Comparison of ENCODE assay signal across 12 cellular contexts in the genomic region with DNA sequence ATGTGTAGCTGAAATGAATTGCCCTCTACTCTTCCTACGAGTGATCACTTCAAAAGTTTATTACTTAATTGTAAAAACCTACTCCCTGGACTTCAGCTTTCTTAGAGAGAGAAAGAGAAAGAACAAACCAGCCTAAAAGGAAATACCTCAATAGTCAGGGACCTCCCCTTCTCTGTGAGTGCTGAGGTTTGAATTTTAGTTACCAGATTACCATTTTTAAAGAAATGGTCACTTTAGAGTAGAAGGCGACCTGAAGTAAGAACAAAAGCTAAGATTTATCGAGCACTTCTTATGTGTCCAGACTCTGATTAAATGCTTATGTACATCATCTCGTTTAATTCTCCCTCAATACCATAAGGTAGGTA. TPM values are rescaled to one million over a fixed set of nuclear protein-coding genes. Genes with fewer than 3 reads are reported as not detected.
DNase-seq lines count a peak whose midpoint lies in the region; ATAC-seq, FAIRE-seq and TF ChIP-seq lines count a peak whose summit lies in the region.
"Had no signal": no experiment of that assay in that cellular context is flagged by ENCODE, and none has a peak within 500 bp of the region (broad histone marks: within the 10 kb centered on the region; RNA-seq: fewer than 3 reads in every experiment).

No MANE protein-coding gene starts in this region.

- H3K4me1 Mint-ChIP-seq in activated CD4-positive, alpha-beta T cell treated with anti-CD3 and anti-CD28 coated beads, Interleukin-2, amount 10 ng/mL, durations not matched to agents 24 days and 14 days = peaks cover 76% of the 10 kb centered on the region
- H3K4me1 Mint-ChIP-seq in activated T-helper 1 cell treated with anti-CD3 and anti-CD28 coated beads, Interleukin-12 subunit alpha, Interleukin-12 subunit beta, Interleukin-2, Interleukin-4 antibody, amounts not matched to agents 30 ng/mL and 10 ng/mL and 1 ng/mL, durations not matched to agents 14 hours and 24 hours and 36 hours (ENCODE audit: low read depth) = peaks cover 87% of the 10 kb centered on the region

- 50 to 64% (median 52%) methylated on average over 4 of the region's 4 CpGs for WGBS in stomach, 5 donors

- intact Hi-C loops in activated CD4-positive, alpha-beta T cell treated with anti-CD3 and anti-CD28 coated beads, Interleukin-2, amount 10 ng/mL, durations not matched to agents 24 days and 14 days (cut with micrococcal nuclease) = loop anchor here (2.0 kb wide), 1 partner anchor 228 kb away; no protein-coding TSS in a partner anchor
- intact Hi-C loops in activated T-helper 1 cell treated with anti-CD3 and anti-CD28 coated beads, Interleukin-12 subunit alpha, Interleukin-12 subunit beta, Interleukin-2, Interleukin-4 antibody, amounts not matched to agents 30 ng/mL and 10 ng/mL and 1 ng/mL, durations not matched to agents 14 hours and 24 hours and 36 hours (cut with micrococcal nuclease) = loop anchor here (1.0 to 5.0 kb wide), 4 partner anchors 8 to 624 kb away; a partner anchor contains a TSS
- intact Hi-C loops in stomach (cut with DNase I; ENCODE audit: low total_unique reads) = no loop called here

- dilution Hi-C loops in keratinocyte (cut with MboI; ENCODE audit: extremely low pct_ligation_motif_present, low sequenced_read_pairs) = no loop called here

- H3K4me3 ChIP-seq in keratinocyte (ENCODE audit: control insufficient read depth in 2 of 3, extremely low read depth in 1 of 3, insufficient read depth in 2 of 3, low read depth in 1 of 3, low read length in 3 of 3) = peak overlapping the region in 2 of 3 experiments; percentile 9 to 15
- no peak overlapping the region for H3K4me3 ChIP-seq in stomach
- H3K4me3 ChIP-seq: pancreas had no signal

- H3K4me2 ChIP-seq in keratinocyte (ENCODE audit: control insufficient read depth, extremely low read depth, insufficient read depth, low read depth, low read length) = peak overlapping the region; percentile 63

- H3K9ac ChIP-seq in keratinocyte (ENCODE audit: control insufficient read depth, extremely low read depth, insufficient read depth, low read length) = peak overlapping the region; percentile 59

- no peak for FAIRE-seq in keratinocyte (lab: Jason Lieb, UNC)
- FAIRE-seq: A204.1, pancreas had no signal

- H3K4me3 Mint-ChIP-seq in activated CD4-positive, alpha-beta T cell treated with anti-CD3 and anti-CD28 coated beads, Interleukin-2, amount 10 ng/mL, durations not matched to agents 24 days and 14 days = peak overlapping the region; percentile 77
- peak overlapping the region; percentile 81 for H3K4me3 Mint-ChIP-seq in activated T-helper 1 cell treated with anti-CD3 and anti-CD28 coated beads, Interleukin-12 subunit alpha, Interleukin-12 subunit beta, Interleukin-2, Interleukin-4 antibody, amounts not matched to agents 30 ng/mL and 10 ng/mL and 1 ng/mL, durations not matched to agents 14 hours and 24 hours and 36 hours

- peaks cover 6% of the 10 kb centered on the region for H4K20me1 ChIP-seq in keratinocyte (ENCODE audit: control insufficient read depth, extremely low read depth, insufficient read depth, low read length)

- DNase-seq in activated CD4-positive, alpha-beta T cell treated with anti-CD3 and anti-CD28 coated beads, Interleukin-2, amount 10 ng/mL, durations not matched to agents 24 days and 14 days = no peak
- no peak for DNase-seq in activated CD4-positive, alpha-beta T cell treated with anti-CD3 and anti-CD28 coated beads, Interleukin-2, amount 50 U/mL, for 4 hours
- DNase-seq in activated T-helper 1 cell treated with anti-CD3 and anti-CD28 coated beads, Interleukin-12 subunit alpha, Interleukin-12 subunit beta, Interleukin-2, Interleukin-4 antibody, amounts not matched to agents 30 ng/mL and 10 ng/mL and 1 ng/mL, durations not matched to agents 14 hours and 24 hours and 36 hours (ENCODE audit: low spot score) = no peak
- DNase-seq in keratinocyte (ENCODE audit: low read depth, low spot score) (no peak), stomach (no peak), NCI-H1417 treated with DMSO at 0.1 percent for 48 hours (lab: John Stamatoyannopoulos, UW) (no peak), SK-N-DZ (ENCODE audit: low spot score) (no peak)
- DNase-seq: HCEC 1CT, pancreas, SHP77 treated with DMSO at 0.1 percent for 48 hours had no signal

- H3K27ac ChIP-seq in keratinocyte (ENCODE audit: control insufficient read depth, insufficient read depth, low read length) (peak overlapping the region; percentile 68), stomach (peak overlapping the region in 4 of 5 donors; percentile 60 to 77 (median 63))

- H3K9me1 ChIP-seq in keratinocyte (ENCODE audit: control insufficient read depth, extremely low read depth, insufficient read depth, low read length) = peaks cover 11% of the 10 kb centered on the region

- H3K36me3 Mint-ChIP-seq in activated CD4-positive, alpha-beta T cell treated with anti-CD3 and anti-CD28 coated beads, Interleukin-2, amount 10 ng/mL, durations not matched to agents 24 days and 14 days (ENCODE audit: low read depth) = peaks cover 29% of the 10 kb centered on the region
- H3K36me3 Mint-ChIP-seq in activated T-helper 1 cell treated with anti-CD3 and anti-CD28 coated beads, Interleukin-12 subunit alpha, Interleukin-12 subunit beta, Interleukin-2, Interleukin-4 antibody, amounts not matched to agents 30 ng/mL and 10 ng/mL and 1 ng/mL, durations not matched to agents 14 hours and 24 hours and 36 hours (ENCODE audit: low read depth) = peaks cover 18% of the 10 kb centered on the region

- TF ChIP-seq POLR2A in stomach (IDR thresholded peaks at IDR 0.05) = no peak

- H2AFZ ChIP-seq in keratinocyte (ENCODE audit: control insufficient read depth, low read length) = no peak overlapping the region

- no peaks in the 10 kb centered on the region for H3K27me3 Mint-ChIP-seq in activated CD4-positive, alpha-beta T cell treated with anti-CD3 and anti-CD28 coated beads, Interleukin-2, amount 10 ng/mL, durations not matched to agents 24 days and 14 days
- no peaks in the 10 kb centered on the region for H3K27me3 Mint-ChIP-seq in activated T-helper 1 cell treated with anti-CD3 and anti-CD28 coated beads, Interleukin-12 subunit alpha, Interleukin-12 subunit beta, Interleukin-2, Interleukin-4 antibody, amounts not matched to agents 30 ng/mL and 10 ng/mL and 1 ng/mL, durations not matched to agents 14 hours and 24 hours and 36 hours (ENCODE audit: insufficient read depth)

- H3K36me3 ChIP-seq in keratinocyte (ENCODE audit: control insufficient read depth in 2 of 2, extremely low read depth in 1 of 2, insufficient read depth in 2 of 2, low read length in 2 of 2) (no peaks in the 10 kb centered on the region), stomach (no peaks in the 10 kb centered on the region)
- H3K36me3 ChIP-seq: pancreas had no signal

- no peak for TF ChIP-seq CTCF in keratinocyte (optimal IDR thresholded peaks at IDR 0.05 in 1 of 3, IDR thresholded peaks at IDR 0.05 in 1 of 3, conservative IDR thresholded peaks at IDR 0.05 in 1 of 3; ENCODE audit: extremely low read depth in 1 of 3, insufficient read depth in 2 of 3, low read length in 3 of 3)
- no peak for TF ChIP-seq CTCF in stomach (IDR thresholded peaks at IDR 0.05)

- peaks cover 45% of the 10 kb centered on the region for H3K79me2 ChIP-seq in keratinocyte (ENCODE audit: control insufficient read depth, insufficient read depth, low read length)

- H3K9me3 ChIP-seq in keratinocyte (ENCODE audit: control insufficient read depth, low read depth, low read length) = no peaks in the 10 kb centered on the region
- H3K9me3 ChIP-seq in stomach = no peaks in the 10 kb centered on the region
- H3K9me3 ChIP-seq: pancreas had no signal

- no peaks in the 10 kb centered on the region for H3K27me3 ChIP-seq in keratinocyte (ENCODE audit: control insufficient read depth, extremely low read depth, insufficient read depth, low read length)
- H3K27me3 ChIP-seq in stomach = no peaks in the 10 kb centered on the region
- H3K27me3 ChIP-seq: pancreas had no signal

- ATAC-seq in HG02571 (IDR thresholded peaks at IDR 0.05; ENCODE audit: unreplicated experiment) = no peak

- peak overlapping the region; percentile 95 for H3K27ac Mint-ChIP-seq in activated CD4-positive, alpha-beta T cell treated with anti-CD3 and anti-CD28 coated beads, Interleukin-2, amount 10 ng/mL, durations not matched to agents 24 days and 14 days
- peak overlapping the region; percentile 99 for H3K27ac Mint-ChIP-seq in activated T-helper 1 cell treated with anti-CD3 and anti-CD28 coated beads, Interleukin-12 subunit alpha, Interleukin-12 subunit beta, Interleukin-2, Interleukin-4 antibody, amounts not matched to agents 30 ng/mL and 10 ng/mL and 1 ng/mL, durations not matched to agents 14 hours and 24 hours and 36 hours

- no peak for TF ChIP-seq EP300 in stomach (IDR thresholded peaks at IDR 0.05)

- H3K4me1 ChIP-seq in keratinocyte (ENCODE audit: control insufficient read depth, extremely low read depth, insufficient read depth, low read length) = peaks cover 64% of the 10 kb centered on the region
- H3K4me1 ChIP-seq in stomach = peaks cover 52 to 91% (median 71%) of the 10 kb centered on the region in 4 donors

- no peaks in the 10 kb centered on the region for H3K9me3 Mint-ChIP-seq in activated CD4-positive, alpha-beta T cell treated with anti-CD3 and anti-CD28 coated beads, Interleukin-2, amount 10 ng/mL, durations not matched to agents 24 days and 14 days
- H3K9me3 Mint-ChIP-seq in activated T-helper 1 cell treated with anti-CD3 and anti-CD28 coated beads, Interleukin-12 subunit alpha, Interleukin-12 subunit beta, Interleukin-2, Interleukin-4 antibody, amounts not matched to agents 30 ng/mL and 10 ng/mL and 1 ng/mL, durations not matched to agents 14 hours and 24 hours and 36 hours = no peaks in the 10 kb centered on the region

RNA-seq across cellular contexts. Expression of a gene that starts 11.3 kb away (rescaled TPM):
- total RNA-seq in activated CD4-positive, alpha-beta T cell treated with anti-CD3 and anti-CD28 coated beads, Interleukin-2, amount 10 ng/mL, durations not matched to agents 24 days and 14 days = 150 and 153 TPM in 2 replicates
- 168 and 172 TPM in 2 replicates for total RNA-seq in activated T-helper 1 cell treated with anti-CD3 and anti-CD28 coated beads, Interleukin-12 subunit alpha, Interleukin-12 subunit beta, Interleukin-2, Interleukin-4 antibody, amounts not matched to agents 30 ng/mL and 10 ng/mL and 1 ng/mL, durations not matched to agents 14 hours and 24 hours and 36 hours
- 18.5 to 30.1 TPM (median 19.2 TPM) in 3 replicates for polyA plus RNA-seq in keratinocyte
- polyA plus RNA-seq in keratinocyte (2011; ENCODE audit: low read depth) = 12.1 TPM
- polyA plus RNA-seq in keratinocyte (2011; cell fraction: cytosol; rRNA removed) = 19.0 and 25.8 TPM in 2 replicates
- polyA plus RNA-seq in keratinocyte (2011; cell fraction: nucleus; rRNA removed) = 29.1 and 30.6 TPM in 2 replicates
- polyA plus RNA-seq in keratinocyte (2012; ENCODE audit: low replicate concordance) = 13.3 and 28.0 TPM in 2 replicates
- 22.0 to 50.7 TPM (median 27.9 TPM) in 3 replicates for polyA minus RNA-seq in keratinocyte
- 21.5 TPM for polyA minus RNA-seq in keratinocyte (2011; cell fraction: cytosol; rRNA and poly(A)+ RNA removed)
- polyA minus RNA-seq in keratinocyte (2011; cell fraction: nucleus; rRNA and poly(A)+ RNA removed) = 16.7 and 26.4 TPM in 2 replicates
- 10 to 100 TPM; 33.2 to 84.6 (median 57.1) TPM for total RNA-seq in stomach
- 10 to 100 TPM in 2 of 3 donors, 1 to 10 TPM in 1; 8.4 to 19.1 (median 12.5) TPM for polyA plus RNA-seq in stomach
- 22.1 and 24.4 TPM in 2 replicates for polyA plus RNA-seq in SK-N-DZ (2014; cell fraction: cytosol; rRNA removed)
- polyA plus RNA-seq in SK-N-DZ (2014; cell fraction: nucleus; rRNA removed) = 14.7 and 19.5 TPM in 2 replicates

Comparison
In these comparisons a context has a peak if more than half of its experiments do, and no peak if none do; other contexts are left out.
1. H3K4me3 ChIP-seq: peak in keratinocyte (2 of 3); none in stomach (0 of 4).